In the genomic region with DNA sequence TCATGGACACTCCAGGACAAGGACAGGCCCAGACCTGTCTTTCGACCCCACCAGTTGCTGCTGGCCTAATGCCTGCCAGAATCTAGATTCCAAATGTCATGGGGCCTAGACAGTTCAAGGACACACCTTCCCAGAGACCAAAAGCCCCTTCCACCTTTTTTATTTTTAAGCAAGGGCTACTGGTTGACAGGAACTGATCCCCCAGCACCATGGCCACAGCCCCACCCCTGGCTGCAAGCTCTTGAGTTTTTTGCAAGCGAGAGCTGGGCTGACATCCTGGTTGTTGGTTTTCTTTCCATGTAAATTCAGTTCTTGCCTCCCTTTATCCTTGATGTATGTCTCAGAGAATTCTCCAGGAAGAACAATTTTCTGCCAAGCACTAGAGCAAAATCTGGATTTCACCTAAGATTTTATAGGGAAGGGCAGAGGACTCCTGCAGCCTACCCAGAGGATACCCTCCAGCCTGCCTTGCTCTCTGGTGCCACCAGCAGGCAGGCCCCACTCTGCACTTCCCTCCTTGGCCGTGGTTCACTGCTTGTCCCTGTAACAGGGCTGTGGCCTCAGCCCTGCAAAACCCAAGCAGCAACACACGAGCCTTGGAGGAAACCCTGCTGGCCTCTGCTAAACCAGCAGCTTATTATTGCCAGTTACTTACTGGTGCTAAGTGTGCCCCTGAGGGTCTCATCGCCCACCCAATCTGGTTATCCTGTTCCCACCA, we compare ENCODE assay signal across 1 cellular context.
TF ChIP-seq lines count a peak whose summit lies in the region.

No MANE protein-coding gene starts in this region.

TF ChIP-seq in SK-N-SH, 30 proteins besides CTCF, POLR2A, EP300 and RAD21 (continued from another document):
- TF ChIP-seq RFX5 (IDR thresholded peaks at IDR 0.05; ENCODE audit: low read length) = no peak
- TF ChIP-seq SMC3 (IDR thresholded peaks at IDR 0.05; ENCODE audit: low read depth, low read length) = no peak; the same call in 1 of the 2 replicates
- TF ChIP-seq POLR2AphosphoS5 (IDR thresholded peaks at IDR 0.05; ENCODE audit: low read depth, low read length) = no peak
- TF ChIP-seq, protein P1, sequence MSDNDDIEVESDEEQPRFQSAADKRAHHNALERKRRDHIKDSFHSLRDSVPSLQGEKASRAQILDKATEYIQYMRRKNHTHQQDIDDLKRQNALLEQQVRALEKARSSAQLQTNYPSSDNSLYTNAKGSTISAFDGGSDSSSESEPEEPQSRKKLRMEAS (IDR thresholded peaks at IDR 0.05; ENCODE audit: low read depth) = no peak
- no peak for TF ChIP-seq NRF1 (IDR thresholded peaks at IDR 0.05; ENCODE audit: low read depth, low read length)
